ENCODE assay signal across 26 cellular contexts in the genomic region with DNA sequence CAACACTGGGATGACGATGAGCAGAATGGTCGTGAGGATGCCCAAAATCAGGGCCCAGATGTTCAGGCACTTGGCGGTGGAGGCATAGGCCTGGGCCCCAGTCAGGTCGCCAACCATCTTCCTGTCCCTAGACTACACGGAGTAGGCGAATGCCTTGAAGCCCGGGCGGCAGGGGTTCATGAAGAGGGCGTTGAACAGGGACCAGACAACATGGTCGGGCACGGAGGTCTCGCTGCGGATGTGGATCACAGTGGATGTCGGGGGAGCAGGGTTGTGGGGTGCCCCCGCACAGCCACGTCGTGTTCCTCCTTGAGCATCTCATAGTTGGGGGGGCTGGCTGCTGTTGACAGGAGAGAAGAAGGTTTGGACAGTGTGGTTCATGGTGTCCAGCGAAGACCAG. TPM values are rescaled to one million over a fixed set of nuclear protein-coding genes. Genes with fewer than 3 reads are reported as not detected.
"Had no signal": no experiment of that assay in that cellular context is flagged by ENCODE, and none has a peak within 500 bp of the region (broad histone marks: within the 10 kb centered on the region; RNA-seq: fewer than 3 reads in every experiment).

No MANE protein-coding gene starts in this region.

- H3K4me3 ChIP-seq: breast epithelium, colonic mucosa, dorsolateral prefrontal cortex, esophagus squamous epithelium, gastrocnemius medialis, left ventricle myocardium inferior, right lobe of liver, skin epidermis, transverse colon, uterus had no signal

- H3K27ac Mint-ChIP-seq: activated T-helper 17 cell treated with anti-CD3 and anti-CD28 coated beads, Interleukin-2, amount 50 U/mL, for 72 hours; mesothelial cell of epicardium had no signal

- H3K36me3 ChIP-seq: breast epithelium, colonic mucosa, esophagus squamous epithelium, gastrocnemius medialis, left ventricle myocardium inferior, right lobe of liver, transverse colon, uterus had no signal

- H3K27ac ChIP-seq: breast epithelium, colonic mucosa, dorsolateral prefrontal cortex, esophagus squamous epithelium, gastrocnemius medialis, left ventricle myocardium inferior, right lobe of liver, transverse colon, uterus had no signal

- DNase-seq: activated CD4-positive, alpha-beta T cell treated with anti-CD3 and anti-CD28 coated beads for 1 hour; activated naive CD4-positive, alpha-beta T cell; activated naive CD8-positive, alpha-beta T cell treated with anti-CD3 and anti-CD28 coated beads, Interleukin-2, amount 10 ng/mL, durations not matched to agents 7 days and 5 days; activated T-cell treated with anti-CD3 and anti-CD28 coated beads, Interleukin-2, amount 50 U/mL, for 1 hour; amniotic stem cell; colonic mucosa; effector memory CD8-positive, alpha-beta T cell; esophagus squamous epithelium; gastrocnemius medialis; hippocampal formation; left ventricle myocardium inferior; nucleus accumbens; right lobe of liver; stimulated activated CD4-positive, alpha-beta T cell treated with anti-CD3 and anti-CD28 coated beads, Interleukin-1b, Interleukin-23, amount 100 ng/mL, for 48 hours; T-helper 9 cell; transverse colon; uterus had no signal

- H3K4me1 ChIP-seq: uterus had no signal

- ATAC-seq: activated T-helper 17 cell treated with anti-CD3 and anti-CD28 coated beads, Interleukin-2, amount 50 U/mL, for 72 hours; effector memory CD8-positive, alpha-beta T cell; gastrocnemius medialis; right lobe of liver had no signal

- H3K9me3 ChIP-seq: breast epithelium, colonic mucosa, esophagus squamous epithelium, gastrocnemius medialis, left ventricle myocardium inferior, right lobe of liver, transverse colon, uterus had no signal

- H3K36me3 Mint-ChIP-seq: activated naive CD8-positive, alpha-beta T cell treated with anti-CD3 and anti-CD28 coated beads, Interleukin-2, amount 10 ng/mL, durations not matched to agents 7 days and 5 days; mesothelial cell of epicardium had no signal

- H3K4me3 Mint-ChIP-seq: activated naive CD8-positive, alpha-beta T cell treated with anti-CD3 and anti-CD28 coated beads, Interleukin-2, amount 10 ng/mL, durations not matched to agents 7 days and 5 days; activated T-helper 17 cell treated with anti-CD3 and anti-CD28 coated beads, Interleukin-2, amount 50 U/mL, for 72 hours; central memory CD8-positive, alpha-beta T cell; effector memory CD8-positive, alpha-beta T cell; mesothelial cell of epicardium; nephron had no signal

- H3K9me3 Mint-ChIP-seq: activated naive CD8-positive, alpha-beta T cell treated with anti-CD3 and anti-CD28 coated beads, Interleukin-2, amount 10 ng/mL, durations not matched to agents 7 days and 5 days; activated T-helper 17 cell treated with anti-CD3 and anti-CD28 coated beads, Interleukin-2, amount 50 U/mL, for 72 hours; central memory CD8-positive, alpha-beta T cell; effector memory CD8-positive, alpha-beta T cell; mesothelial cell of epicardium; nephron had no signal

- H3K27me3 ChIP-seq: breast epithelium, colonic mucosa, esophagus squamous epithelium, gastrocnemius medialis, right lobe of liver, transverse colon, uterus had no signal

- H3K27me3 Mint-ChIP-seq: activated naive CD8-positive, alpha-beta T cell treated with anti-CD3 and anti-CD28 coated beads, Interleukin-2, amount 10 ng/mL, durations not matched to agents 7 days and 5 days; activated T-helper 17 cell treated with anti-CD3 and anti-CD28 coated beads, Interleukin-2, amount 50 U/mL, for 72 hours; central memory CD8-positive, alpha-beta T cell; effector memory CD8-positive, alpha-beta T cell had no signal

RNA-seq across cellular contexts. Expression of gene MYEOV, which starts 9.5 kb away (rescaled TPM):
- total RNA-seq: activated naive CD8-positive, alpha-beta T cell treated with anti-CD3 and anti-CD28 coated beads, Interleukin-2, amount 10 ng/mL, durations not matched to agents 7 days and 5 days; left ventricle myocardium inferior; lung microvascular endothelial cell; temporal lobe had no signal
